Comparison of ENCODE assay signal across 2 cellular contexts in genomic region chr6:137925299-137925698, GRCh38.
TF ChIP-seq lines count a peak whose summit lies in the region.

No MANE protein-coding gene starts in this region.

TF ChIP-seq in GM23338, 12 proteins besides CTCF, POLR2A, EP300 and RAD21:
- no peak for TF ChIP-seq POLR2AphosphoS5 (IDR thresholded peaks at IDR 0.05; ENCODE audit: low read depth)
- no peak for TF ChIP-seq STAT1 (IDR thresholded peaks at IDR 0.05; ENCODE audit: unreplicated experiment)
- no peak for TF ChIP-seq CREB1 (CRISPR knock-in tag; IDR thresholded peaks at IDR 0.05; ENCODE audit: low read depth)

TF ChIP-seq in WTC11, 78 proteins besides CTCF, POLR2A, EP300 and RAD21:
- TF ChIP-seq ZNF423 (CRISPR knock-in tag; IDR thresholded peaks at IDR 0.05) = no peak
- no peak for TF ChIP-seq IRF1 (CRISPR knock-in tag; IDR thresholded peaks at IDR 0.05)
- TF ChIP-seq NR3C1 (CRISPR knock-in tag; conservative IDR thresholded peaks at IDR 0.05; ENCODE audit: low read depth) = no peak
- TF ChIP-seq KAT7 (CRISPR knock-in tag; IDR thresholded peaks at IDR 0.05; ENCODE audit: borderline replicate concordance) = no peak
- no peak for TF ChIP-seq CREM (CRISPR knock-in tag; IDR thresholded peaks at IDR 0.05)
